8 cellular contexts compared by ENCODE assay signal in genomic region chr11:118530180-118530682, GRCh38. TPM values are rescaled to one million over a fixed set of nuclear protein-coding genes. Genes with fewer than 3 reads are reported as not detected.
DNase-seq lines count a peak whose midpoint lies in the region; ATAC-seq and TF ChIP-seq lines count a peak whose summit lies in the region.

No MANE protein-coding gene starts in this region.

- H3K9ac ChIP-seq in endocrine pancreas (ENCODE audit: control insufficient read depth, insufficient read depth, low read length) (peak overlapping the region; percentile 45), neural cell (ENCODE audit: low read length) (peak overlapping the region; percentile 97)

- TF ChIP-seq CTCF in A673 (conservative IDR thresholded peaks at IDR 0.05; ENCODE audit: low read depth, low read length) (no peak), PC-9 (conservative IDR thresholded peaks at IDR 0.05) (no peak), neural cell (IDR thresholded peaks at IDR 0.05; ENCODE audit: poor library complexity, severe bottlenecking) (no peak)

- POLR2A ChIA-PET in A673 (lab: Charles Lee; ENCODE audit: low non-redundant PET): no interaction called here
- POLR2A ChIA-PET in PC-9 (lab: Charles Lee; ENCODE audit: unreplicated experiment): interaction anchor here (0.6 to 0.7 kb wide), 2 partner anchors 59 to 252 kb away, joined by 3 to 4 read pairs; no protein-coding TSS in a partner anchor

- H3K4me3 ChIP-seq in A673 (ENCODE audit: low read depth, low read length, poor library complexity, severe bottlenecking) (peak overlapping the region; percentile 78), PC-9 (peak overlapping the region; percentile 77), endocrine pancreas (ENCODE audit: control insufficient read depth, insufficient read depth, low read length) (peak overlapping the region; percentile 79), neural cell (ENCODE audit: low read length) (peak overlapping the region; percentile 82)

- no peaks in the 10 kb centered on the region for H3K9me3 ChIP-seq in A673 (ENCODE audit: low read depth, low read length, poor library complexity, severe bottlenecking)
- no peaks in the 10 kb centered on the region for H3K9me3 ChIP-seq in PC-9 (ENCODE audit: insufficient read depth, low read depth)
- no peaks in the 10 kb centered on the region for H3K9me3 ChIP-seq in endocrine pancreas (ENCODE audit: control insufficient read depth, low read length)
- H3K9me3 ChIP-seq in neural cell (ENCODE audit: low read length): no peaks in the 10 kb centered on the region

- H3K27ac ChIP-seq in A673 (ENCODE audit: low read depth, low read length, poor library complexity, severe bottlenecking) (peak overlapping the region; percentile 80), PC-9 (no peak overlapping the region), neural cell (ENCODE audit: low read length) (peak overlapping the region; percentile 89)

- peaks cover 9% of the 10 kb centered on the region for H3K4me1 ChIP-seq in A673 (ENCODE audit: insufficient read depth, low read length, poor library complexity, severe bottlenecking)
- H3K4me1 ChIP-seq in PC-9 (replicated peaks; ENCODE audit: insufficient read depth): peaks cover 19% of the 10 kb centered on the region
- peaks cover 4% of the 10 kb centered on the region for H3K4me1 ChIP-seq in endocrine pancreas (ENCODE audit: control insufficient read depth, insufficient read depth, low read length)

- no TSS peak for BruUV-seq in A673 (replicated peaks; lab: Mats Ljungman, UMichigan)
- no TSS peak for BruUV-seq in PC-9 (replicated peaks; lab: Mats Ljungman, UMichigan)

- no peak for TF ChIP-seq EP300 in neural cell (conservative IDR thresholded peaks at IDR 0.05; ENCODE audit: poor library complexity, severe bottlenecking)

- H3K36me3 ChIP-seq in A673 (ENCODE audit: insufficient read depth, low read length, poor library complexity, severe bottlenecking): peaks cover 5% of the 10 kb centered on the region
- H3K36me3 ChIP-seq in PC-9 (ENCODE audit: low read depth): no peaks in the 10 kb centered on the region
- no peaks in the 10 kb centered on the region for H3K36me3 ChIP-seq in endocrine pancreas (ENCODE audit: control insufficient read depth, insufficient read depth, low read length)
- H3K36me3 ChIP-seq in neural cell (ENCODE audit: insufficient read depth, low read length): no peaks in the 10 kb centered on the region

- peaks cover 15% of the 10 kb centered on the region for H3F3A ChIP-seq in PC-9 (ENCODE audit: insufficient read depth, low read depth)
- no peaks in the 10 kb centered on the region for H3F3A ChIP-seq in neural cell (ENCODE audit: insufficient read depth, low read length, poor library complexity, severe bottlenecking)

- DNase-seq in A673 (ENCODE audit: low spot score): peak; percentile 26
- DNase-seq in PC-9: no peak
- no peak for DNase-seq in NCI-H446 (lab: John Stamatoyannopoulos, UW)
- no peak for DNase-seq in mesenteric fat pad (ENCODE audit: low spot score)

- H3K27me3 ChIP-seq in A673 (replicated peaks; ENCODE audit: insufficient read depth, low read depth, low read length, poor library complexity) (no peaks in the 10 kb centered on the region), PC-9 (ENCODE audit: insufficient read depth, low read depth) (no peaks in the 10 kb centered on the region), endocrine pancreas (ENCODE audit: control insufficient read depth, insufficient read depth, low read length) (no peaks in the 10 kb centered on the region), neural cell (ENCODE audit: insufficient read depth, low read depth, low read length) (no peaks in the 10 kb centered on the region)

- CTCF ChIA-PET in A673 (lab: Charles Lee): interaction anchor here (0.6 to 0.8 kb wide), 2 partner anchors 8 to 35 kb away, joined by 7 to 8 read pairs; no protein-coding TSS in a partner anchor
- CTCF ChIA-PET in PC-9 (lab: Charles Lee): no interaction called here

- H2AFZ ChIP-seq in PC-9: peak overlapping the region; percentile 79
- no peak overlapping the region for H2AFZ ChIP-seq in neural cell (ENCODE audit: low read depth, low read length)

- ATAC-seq in GM21390 (IDR thresholded peaks at IDR 0.05; ENCODE audit: unreplicated experiment): peak; percentile 11
- no peak for ATAC-seq in GM21717 (IDR thresholded peaks at IDR 0.05; ENCODE audit: unreplicated experiment)

- H3K4me2 ChIP-seq in PC-9 (peak overlapping the region; percentile 82), neural cell (ENCODE audit: low read length) (peak overlapping the region; percentile 68)

- intact Hi-C loops in A673 (cut with micrococcal nuclease; ENCODE audit: unreplicated experiment): loop anchor here (2.0 kb wide), 1 partner anchor 37 kb away; no protein-coding TSS in a partner anchor
- intact Hi-C loops in PC-9 (cut with micrococcal nuclease; ENCODE audit: unreplicated experiment): loop anchor here (2.0 kb wide), 1 partner anchor 37 kb away; no protein-coding TSS in a partner anchor

- H3K79me2 ChIP-seq in PC-9 (ENCODE audit: low read depth) (no peaks in the 10 kb centered on the region), neural cell (replicated peaks; ENCODE audit: insufficient read depth, low read length) (peaks cover 24% of the 10 kb centered on the region)

- no peaks in the 10 kb centered on the region for H3K9me2 ChIP-seq in PC-9 (ENCODE audit: insufficient read depth)
- no peaks in the 10 kb centered on the region for H3K9me2 ChIP-seq in neural cell (ENCODE audit: insufficient read depth, low read length)

- TF ChIP-seq RAD21 in neural cell (conservative IDR thresholded peaks at IDR 0.05): no peak

- H4K20me1 ChIP-seq in PC-9 (ENCODE audit: insufficient read depth) (no peaks in the 10 kb centered on the region), neural cell (ENCODE audit: insufficient read depth) (no peaks in the 10 kb centered on the region)

TF ChIP-seq in neural cell, 6 proteins besides CTCF, POLR2A, EP300 and RAD21:
- no peak for TF ChIP-seq REST (IDR thresholded peaks at IDR 0.05; ENCODE audit: borderline replicate concordance)
- TF ChIP-seq POLR2AphosphoS5 (IDR thresholded peaks at IDR 0.05): peak; percentile 7
TF ChIP-seq in neural cell: peak in this region for 1.

RNA-seq across cellular contexts. Expression of gene TMEM25, which starts 0.8 kb away (rescaled TPM):
- total RNA-seq in A673 (2021) (13.2 and 13.4 TPM in 2 replicates), PC-9 (2021) (14.1 and 21.2 TPM in 2 replicates), mesenteric fat pad (2.7 TPM)
- polyA plus RNA-seq in neural cell: 139 and 154 TPM in 2 replicates
- 93.3 and 102 TPM in 2 replicates for polyA minus RNA-seq in neural cell

RNA-seq across cellular contexts. Expression of gene TTC36, which starts 3.0 kb away (rescaled TPM):
- total RNA-seq in A673 (2021): 0.39 and 1.1 TPM in 2 replicates
- total RNA-seq in PC-9 (2021): 0.41 and 1.4 TPM in 2 replicates
- 1.3 and 4.3 TPM in 2 replicates for polyA plus RNA-seq in neural cell
- polyA minus RNA-seq in neural cell: 2.9 and 3.9 TPM in 2 replicates
- not detected for total RNA-seq in mesenteric fat pad

RNA-seq across cellular contexts. Expression of gene IFT46, which starts 35.5 kb away (rescaled TPM):
- total RNA-seq in A673 (2021) (34.3 and 34.6 TPM in 2 replicates), PC-9 (2021) (19.2 and 22.1 TPM in 2 replicates), mesenteric fat pad (11.4 TPM)
- 70.3 and 75.5 TPM in 2 replicates for polyA plus RNA-seq in neural cell
- 44.1 and 50.6 TPM in 2 replicates for polyA minus RNA-seq in neural cell

RNA-seq across cellular contexts. Expression of gene ARCN1, which starts 42.0 kb away (rescaled TPM):
- total RNA-seq in A673 (2021): 217 and 220 TPM in 2 replicates
- 79.8 and 105 TPM in 2 replicates for total RNA-seq in PC-9 (2021)
- 67.2 and 68.4 TPM in 2 replicates for polyA plus RNA-seq in neural cell
- 94.5 and 108 TPM in 2 replicates for polyA minus RNA-seq in neural cell
- 176 TPM for total RNA-seq in mesenteric fat pad
